ENCODE assay signal across 11 cellular contexts in genomic region chr18:3790702-3791101, GRCh38.
A peak's percentile ranks its signal among the peaks of the same experiment; 100 is the strongest.
DNase-seq lines count a peak whose midpoint lies in the region; ATAC-seq and TF ChIP-seq lines count a peak whose summit lies in the region.
"Had no signal": no experiment of that assay in that cellular context is flagged by ENCODE, and none has a peak within 500 bp of the region (broad histone marks: within the 10 kb centered on the region; RNA-seq: fewer than 3 reads in every experiment).

No MANE protein-coding gene starts in this region.

- no peak overlapping the region for H2AFZ ChIP-seq in osteoblast (ENCODE audit: low read length)

- H3K36me3 ChIP-seq in endodermal cell (ENCODE audit: control insufficient read depth, insufficient read depth, low read length) (no peaks in the 10 kb centered on the region), osteoblast (ENCODE audit: insufficient read depth, low read length) (no peaks in the 10 kb centered on the region)
- H3K36me3 ChIP-seq: ovary had no signal

- no peak overlapping the region for H3K9ac ChIP-seq in endodermal cell (ENCODE audit: extremely low read depth, low read length, poor library complexity, severe bottlenecking)

- H3K9me3 ChIP-seq in endodermal cell (ENCODE audit: control insufficient read depth, low read length), result no peaks in the 10 kb centered on the region
- no peaks in the 10 kb centered on the region for H3K9me3 ChIP-seq in osteoblast (ENCODE audit: low read depth, low read length)
- H3K9me3 ChIP-seq: ovary had no signal

- H3K36me3 Mint-ChIP-seq in endodermal cell (ENCODE audit: low read depth) (no peaks in the 10 kb centered on the region), natural killer cell (no peaks in the 10 kb centered on the region)

- WGBS in endodermal cell (ENCODE audit: insufficient coverage in 1 of 2, insufficient read length in 1 of 2), 2 experiments, result 64 to 93% methylated on average over 4 to 5 of the region's 5 CpGs

- H3K4me3 ChIP-seq in endodermal cell (ENCODE audit: low read length) (no peak overlapping the region), dorsolateral prefrontal cortex (no peak overlapping the region), osteoblast (ENCODE audit: insufficient read depth, low read length) (no peak overlapping the region)
- H3K4me3 ChIP-seq: ovary had no signal

- TF ChIP-seq CTCF in endodermal cell (conservative IDR thresholded peaks at IDR 0.05) (no peak), dorsolateral prefrontal cortex (IDR thresholded peaks at IDR 0.05 in 54 of 56, conservative IDR thresholded peaks at IDR 0.05 in 2 of 56; ENCODE audit: low read depth in 1 of 56, partially characterized antibody in 56 of 56) (no peak), osteoblast (IDR thresholded peaks at IDR 0.05; ENCODE audit: extremely low read depth, low read depth, low read length) (no peak), natural killer cell (IDR thresholded peaks at IDR 0.05) (no peak)

- no peak overlapping the region for H3K27ac Mint-ChIP-seq in endodermal cell
- H3K27ac Mint-ChIP-seq in natural killer cell, result no peak overlapping the region

- H3K27ac ChIP-seq in endodermal cell (ENCODE audit: low read depth, low read length) (peak overlapping the region; percentile 95), dorsolateral prefrontal cortex (peak overlapping the region in 8 of 59 donors; percentile 6 to 24 (median 10)), osteoblast (ENCODE audit: low read depth, low read length) (no peak overlapping the region)
- H3K27ac ChIP-seq: ovary had no signal

- intact Hi-C loops in dorsolateral prefrontal cortex (cut with DNase I) (no loop called here), natural killer cell (cut with micrococcal nuclease) (no loop called here)

- H3K4me1 Mint-ChIP-seq in endodermal cell, result peaks cover 10% of the 10 kb centered on the region
- no peaks in the 10 kb centered on the region for H3K4me1 Mint-ChIP-seq in natural killer cell

- no peaks in the 10 kb centered on the region for H4K20me1 ChIP-seq in osteoblast (ENCODE audit: insufficient read depth, low read length)

- DNase-seq in NCI-H748 (lab: John Stamatoyannopoulos, UW; ENCODE audit: unreplicated experiment), result peak; percentile 18
- no peak for DNase-seq in NCI-H748 treated with DMSO at 0.1 percent for 48 hours (lab: John Stamatoyannopoulos, UW)
- DNase-seq in NCI-H446 treated with DMSO at 0.1 percent for 48 hours (lab: John Stamatoyannopoulos, UW), result peak; percentile 87
- no peak for DNase-seq in endodermal cell
- no peak for DNase-seq in dorsolateral prefrontal cortex
- DNase-seq in osteoblast (ENCODE audit: insufficient read length, low spot score, missing footprints), result no peak
- DNase-seq in natural killer cell, result no peak
- DNase-seq in D341Med (ENCODE audit: low spot score), result no peak
- DNase-seq: activated CD4-positive, CD25-positive, alpha-beta regulatory T cell; NCI-H1092; ovary had no signal

- H3K27me3 Mint-ChIP-seq in endodermal cell (ENCODE audit: insufficient read depth) (no peaks in the 10 kb centered on the region), natural killer cell (ENCODE audit: low read depth in 2 of 2) (peaks cover 9 to 20% of the 10 kb centered on the region in 2 donors)

- H3K79me2 ChIP-seq in osteoblast (ENCODE audit: insufficient read depth, low read length), result no peaks in the 10 kb centered on the region

- no peak overlapping the region for H3K4me2 ChIP-seq in osteoblast (ENCODE audit: insufficient read depth, low read length)

- ATAC-seq in natural killer cell, result no peak

- no peak overlapping the region for H3K4me3 Mint-ChIP-seq in endodermal cell
- H3K4me3 Mint-ChIP-seq in natural killer cell, result no peak overlapping the region

- H3K9me3 Mint-ChIP-seq in endodermal cell (no peaks in the 10 kb centered on the region), natural killer cell (no peaks in the 10 kb centered on the region)

- no peaks in the 10 kb centered on the region for H3K4me1 ChIP-seq in endodermal cell (ENCODE audit: control insufficient read depth, insufficient read depth, low read length)
- no peaks in the 10 kb centered on the region for H3K4me1 ChIP-seq in osteoblast (ENCODE audit: insufficient read depth, low read length)

- no peaks in the 10 kb centered on the region for H3K27me3 ChIP-seq in endodermal cell (ENCODE audit: control insufficient read depth, insufficient read depth, low read length, poor library complexity, severe bottlenecking)
- no peaks in the 10 kb centered on the region for H3K27me3 ChIP-seq in dorsolateral prefrontal cortex
- H3K27me3 ChIP-seq in osteoblast (ENCODE audit: insufficient read depth, low read length), result no peaks in the 10 kb centered on the region
- H3K27me3 ChIP-seq: ovary had no signal

Comparison
In these comparisons a context has a peak if more than half of its experiments do, and no peak if none do; other contexts are left out.
1. DNase-seq: peak in NCI-H748 (single experiment) and NCI-H446 treated with DMSO at 0.1 percent for 48 hours (single experiment); none in NCI-H748 treated with DMSO at 0.1 percent for 48 hours (single experiment), endodermal cell (single experiment), dorsolateral prefrontal cortex (0 of 10), osteoblast (single experiment), natural killer cell (single experiment) and D341Med (single experiment).